ENCODE assay signal across 8 cellular contexts in genomic region chr10:103752680-103753248, GRCh38.
DNase-seq lines count a peak whose midpoint lies in the region; ATAC-seq and TF ChIP-seq lines count a peak whose summit lies in the region.

No MANE protein-coding gene starts in this region.

- H3K36me3 Mint-ChIP-seq in GM23338 (ENCODE audit: low read depth) = no peaks in the 10 kb centered on the region
- H3K36me3 Mint-ChIP-seq in activated CD8-positive, alpha-beta T cell treated with anti-CD3 and anti-CD28 coated beads, Interleukin-2, amount 10 ng/mL, durations not matched to agents 7 days and 5 days (ENCODE audit: low read depth) = peaks cover 2% of the 10 kb centered on the region

- peaks cover 9% of the 10 kb centered on the region for H3K4me1 ChIP-seq in GM23338 (ENCODE audit: insufficient read depth)
- peaks cover 7% of the 10 kb centered on the region for H3K4me1 ChIP-seq in lower lobe of right lung

- POLR2A ChIA-PET in activated CD8-positive, alpha-beta T cell treated with anti-CD3 and anti-CD28 coated beads, Interleukin-2, amount 10 ng/mL, durations not matched to agents 7 days and 5 days (lab: Charles Lee) = no interaction called here

- H4K20me1 ChIP-seq in GM23338 (replicated peaks; ENCODE audit: insufficient read depth) = no peaks in the 10 kb centered on the region

- intact Hi-C loops in lower lobe of right lung (cut with DNase I) = no loop called here

- H3F3A ChIP-seq in GM23338 (replicated peaks; ENCODE audit: low read depth) = no peaks in the 10 kb centered on the region

- peaks cover 13% of the 10 kb centered on the region for H3K4me1 Mint-ChIP-seq in GM23338
- H3K4me1 Mint-ChIP-seq in activated CD8-positive, alpha-beta T cell treated with anti-CD3 and anti-CD28 coated beads, Interleukin-2, amount 10 ng/mL, durations not matched to agents 7 days and 5 days (ENCODE audit: low read depth) = peaks cover 24% of the 10 kb centered on the region

- H3K4me3 ChIP-seq in GM23338 (no peak overlapping the region), lower lobe of right lung (no peak overlapping the region)

- H3K9me3 Mint-ChIP-seq in GM23338 = peaks cover 8% of the 10 kb centered on the region; the same call in 1 of the 3 replicates
- H3K9me3 Mint-ChIP-seq in activated CD8-positive, alpha-beta T cell treated with anti-CD3 and anti-CD28 coated beads, Interleukin-2, amount 10 ng/mL, durations not matched to agents 7 days and 5 days (ENCODE audit: insufficient read depth) = peaks cover 6% of the 10 kb centered on the region

- no peak overlapping the region for H3K27ac ChIP-seq in GM23338 (ENCODE audit: low read depth)
- H3K27ac ChIP-seq in lower lobe of right lung = no peak overlapping the region

- TF ChIP-seq CTCF in AG09319 (IDR thresholded peaks at IDR 0.05; ENCODE audit: low read depth, low read length) (peak; percentile 63), GM23338 (conservative IDR thresholded peaks at IDR 0.05; ENCODE audit: low read depth in 2 of 2) (peak; percentile 72 to 98), lower lobe of right lung (IDR thresholded peaks at IDR 0.05) (peak; percentile 70)

- no peaks in the 10 kb centered on the region for H3K9me2 ChIP-seq in GM23338 (ENCODE audit: insufficient read depth)

- DNase-seq in AG09319 (ENCODE audit: extremely low read depth, low read depth) (no peak), GM23338 (ENCODE audit: low spot score) (peak; percentile 81), lower lobe of right lung (no peak), glomerular visceral epithelial cell (ENCODE audit: extremely low spot score) (no peak)
- DNase-seq in activated CD8-positive, alpha-beta T cell treated with anti-CD3 and anti-CD28 coated beads, Interleukin-2, amount 10 ng/mL, durations not matched to agents 7 days and 5 days = peak; percentile 42

- peaks cover 6% of the 10 kb centered on the region for H3K27me3 Mint-ChIP-seq in GM23338 (ENCODE audit: insufficient read depth, low read depth, poor library complexity)
- H3K27me3 Mint-ChIP-seq in activated CD8-positive, alpha-beta T cell treated with anti-CD3 and anti-CD28 coated beads, Interleukin-2, amount 10 ng/mL, durations not matched to agents 7 days and 5 days (ENCODE audit: low read depth) = peaks cover 24% of the 10 kb centered on the region

- H3K36me3 ChIP-seq in GM23338 (ENCODE audit: insufficient read depth) (no peaks in the 10 kb centered on the region), lower lobe of right lung (no peaks in the 10 kb centered on the region)

- peaks cover 7% of the 10 kb centered on the region for H3K9me3 ChIP-seq in lower lobe of right lung

- no peaks in the 10 kb centered on the region for H3K79me2 ChIP-seq in GM23338 (replicated peaks; ENCODE audit: insufficient read depth)

- no peaks in the 10 kb centered on the region for H3K27me3 ChIP-seq in GM23338 (ENCODE audit: insufficient read depth)
- H3K27me3 ChIP-seq in lower lobe of right lung (ENCODE audit: low read depth) = no peaks in the 10 kb centered on the region

- H3K4me2 ChIP-seq in GM23338 = no peak overlapping the region

- H3K4me3 Mint-ChIP-seq in GM23338 = no peak overlapping the region
- H3K4me3 Mint-ChIP-seq in activated CD8-positive, alpha-beta T cell treated with anti-CD3 and anti-CD28 coated beads, Interleukin-2, amount 10 ng/mL, durations not matched to agents 7 days and 5 days = no peak overlapping the region

- ATAC-seq in GM23338 (no peak), lower lobe of right lung (no peak), GM19324 (IDR thresholded peaks at IDR 0.05; ENCODE audit: low FRiP score, unreplicated experiment) (no peak), GM21619 (IDR thresholded peaks at IDR 0.05; ENCODE audit: unreplicated experiment) (no peak), HG02884 (IDR thresholded peaks at IDR 0.05; ENCODE audit: unreplicated experiment) (no peak)
- ATAC-seq in activated CD8-positive, alpha-beta T cell treated with anti-CD3 and anti-CD28 coated beads, Interleukin-2, amount 10 ng/mL, durations not matched to agents 7 days and 5 days = no peak

- H3K27ac Mint-ChIP-seq in GM23338 = no peak overlapping the region
- no peak overlapping the region for H3K27ac Mint-ChIP-seq in activated CD8-positive, alpha-beta T cell treated with anti-CD3 and anti-CD28 coated beads, Interleukin-2, amount 10 ng/mL, durations not matched to agents 7 days and 5 days

- H2AFZ ChIP-seq in GM23338 = no peak overlapping the region

- CTCF ChIA-PET in activated CD8-positive, alpha-beta T cell treated with anti-CD3 and anti-CD28 coated beads, Interleukin-2, amount 10 ng/mL, durations not matched to agents 7 days and 5 days (lab: Charles Lee) = interaction anchor here (0.8 to 9.1 kb wide), 14 partner anchors 7 to 96 kb away, joined by 3 to 64 read pairs (median 4); no protein-coding TSS in a partner anchor

TF ChIP-seq in GM23338, 12 proteins besides CTCF, POLR2A, EP300 and RAD21 (continues in another document):
- TF ChIP-seq REST (IDR thresholded peaks at IDR 0.05; ENCODE audit: unreplicated experiment) (no peak), EZH2 (IDR thresholded peaks at IDR 0.05; ENCODE audit: low read depth, unreplicated experiment) (no peak), CREB1 (CRISPR knock-in tag; IDR thresholded peaks at IDR 0.05; ENCODE audit: low read depth) (no peak), POLR2AphosphoS5 (IDR thresholded peaks at IDR 0.05; ENCODE audit: low read depth) (no peak), ZNF331 (CRISPR knock-in tag; IDR thresholded peaks at IDR 0.05; ENCODE audit: low read depth) (no peak), NANOG (IDR thresholded peaks at IDR 0.05; ENCODE audit: borderline replicate concordance) (no peak), ETS1 (IDR thresholded peaks at IDR 0.05) (no peak), ZNF114 (CRISPR knock-in tag; IDR thresholded peaks at IDR 0.05) (no peak), JUNB (IDR thresholded peaks at IDR 0.05; ENCODE audit: unreplicated experiment) (no peak), EZH2phosphoT487 (IDR thresholded peaks at IDR 0.05; ENCODE audit: unreplicated experiment) (no peak), STAT1 (IDR thresholded peaks at IDR 0.05; ENCODE audit: unreplicated experiment) (no peak)

Comparison
In these comparisons a context has a peak if more than half of its experiments do, and no peak if none do; other contexts are left out.
1. DNase-seq: peak in GM23338 (single experiment) and activated CD8-positive, alpha-beta T cell treated with anti-CD3 and anti-CD28 coated beads, Interleukin-2, amount 10 ng/mL, durations not matched to agents 7 days and 5 days (single experiment); none in AG09319 (single experiment), lower lobe of right lung (single experiment) and glomerular visceral epithelial cell (single experiment).
2. Peak in every context shown above with its lines, with median percentiles within 50 percentile points of each other: CTCF ChIP-seq.